Comparison of ENCODE assay signal across 8 cellular contexts in genomic region chr7:100801833-100802568, GRCh38. TPM values are rescaled to one million over a fixed set of nuclear protein-coding genes. Genes with fewer than 3 reads are reported as not detected.
A peak's percentile ranks its signal among the peaks of the same experiment; 100 is the strongest.
DNase-seq lines count a peak whose midpoint lies in the region; ATAC-seq and TF ChIP-seq lines count a peak whose summit lies in the region.

No MANE protein-coding gene starts in this region.

- H3K4me1 Mint-ChIP-seq in neural crest cell = peaks cover 25% of the 10 kb centered on the region
- H3K4me1 Mint-ChIP-seq in stimulated activated naive CD8-positive, alpha-beta T cell treated with anti-CD3 and anti-CD28 coated beads, Interleukin-15, amount 100 ng/mL, for 72 hours = peaks cover 10% of the 10 kb centered on the region

- DNase-seq in DMS53 (lab: John Stamatoyannopoulos, UW) (peak; percentile 57), NCI-H2196 (lab: John Stamatoyannopoulos, UW; ENCODE audit: unreplicated experiment) (peak; percentile 90), dermis blood vessel endothelial cell (peak; percentile 38), neural crest cell (ENCODE audit: low read depth, low spot score) (peak; percentile 30), kidney glomerular epithelial cell (lab: John Stamatoyannopoulos, UW) (no peak)
- no peak for DNase-seq in stimulated activated naive CD8-positive, alpha-beta T cell treated with anti-CD3 and anti-CD28 coated beads, Interleukin-15, amount 100 ng/mL, for 72 hours

- H3K27me3 Mint-ChIP-seq in neural crest cell (ENCODE audit: low read depth) = peaks cover 9% of the 10 kb centered on the region
- H3K27me3 Mint-ChIP-seq in stimulated activated naive CD8-positive, alpha-beta T cell treated with anti-CD3 and anti-CD28 coated beads, Interleukin-15, amount 100 ng/mL, for 72 hours = peaks cover 19% of the 10 kb centered on the region

- no peak for TF ChIP-seq POLR2A in GM18505 (IDR thresholded peaks at IDR 0.05; ENCODE audit: borderline replicate concordance, extremely low read depth, insufficient read depth, insufficient read length)

- ATAC-seq in GM18505 (IDR thresholded peaks at IDR 0.05; ENCODE audit: unreplicated experiment) = no peak
- ATAC-seq in stimulated activated naive CD8-positive, alpha-beta T cell treated with anti-CD3 and anti-CD28 coated beads, Interleukin-15, amount 100 ng/mL, for 72 hours = no peak
- no peak for ATAC-seq in HG02885 (IDR thresholded peaks at IDR 0.05; ENCODE audit: poor library complexity, unreplicated experiment)

- no peaks in the 10 kb centered on the region for H3K9me3 Mint-ChIP-seq in neural crest cell
- no peaks in the 10 kb centered on the region for H3K9me3 Mint-ChIP-seq in stimulated activated naive CD8-positive, alpha-beta T cell treated with anti-CD3 and anti-CD28 coated beads, Interleukin-15, amount 100 ng/mL, for 72 hours

- TF ChIP-seq CTCF in neural crest cell (conservative IDR thresholded peaks at IDR 0.05) = no peak

- peaks cover 15% of the 10 kb centered on the region for H3K36me3 Mint-ChIP-seq in neural crest cell (ENCODE audit: low read depth)

- peak overlapping the region; percentile 27 for H3K27ac Mint-ChIP-seq in neural crest cell (ENCODE audit: unreplicated experiment)
- no peak overlapping the region for H3K27ac Mint-ChIP-seq in stimulated activated naive CD8-positive, alpha-beta T cell treated with anti-CD3 and anti-CD28 coated beads, Interleukin-15, amount 100 ng/mL, for 72 hours

- H3K4me3 Mint-ChIP-seq in neural crest cell = no peak overlapping the region
- H3K4me3 Mint-ChIP-seq in stimulated activated naive CD8-positive, alpha-beta T cell treated with anti-CD3 and anti-CD28 coated beads, Interleukin-15, amount 100 ng/mL, for 72 hours = no peak overlapping the region

RNA-seq across cellular contexts. Expression of gene EPHB4, which starts 25.3 kb away (rescaled TPM):
- total RNA-seq in dermis blood vessel endothelial cell (415 and 590 TPM in 2 replicates), neural crest cell (80.4 and 84.5 TPM in 2 replicates)

RNA-seq across cellular contexts. Expression of gene SLC12A9, which starts 50.5 kb away (rescaled TPM):
- total RNA-seq in dermis blood vessel endothelial cell (37.1 and 39.9 TPM in 2 replicates), neural crest cell (25.2 and 27.7 TPM in 2 replicates)

Comparison
In these comparisons a context has a peak if more than half of its experiments do, and no peak if none do; other contexts are left out.
1. DNase-seq: peak in DMS53 (single experiment), NCI-H2196 (single experiment), dermis blood vessel endothelial cell (single experiment) and neural crest cell (single experiment); none in kidney glomerular epithelial cell (single experiment) and stimulated activated naive CD8-positive, alpha-beta T cell treated with anti-CD3 and anti-CD28 coated beads, Interleukin-15, amount 100 ng/mL, for 72 hours (0 of 2).